8 cellular contexts compared by ENCODE assay signal in genomic region chr14:89417111-89417468, GRCh38. TPM values are rescaled to one million over a fixed set of nuclear protein-coding genes. Genes with fewer than 3 reads are reported as not detected.
DNase-seq lines count a peak whose midpoint lies in the region; ATAC-seq, FAIRE-seq and TF ChIP-seq lines count a peak whose summit lies in the region.

Gene FOXN3 (minus strand): TSS chr14:89417233. CDS start chr14:89412476, 4,757 bp downstream.

- H3K27ac ChIP-seq in WERI-Rb-1 (no peak within 1 kb of the TSS), small intestine (ENCODE audit: low read depth in 1 of 2, low read length in 1 of 2) (peak within 1 kb of the TSS; percentile 95 to 97)

- ATAC-seq in GM18520 (IDR thresholded peaks at IDR 0.05; ENCODE audit: unreplicated experiment) (peak; percentile 32), HG03095 (IDR thresholded peaks at IDR 0.05; ENCODE audit: unreplicated experiment) (peak; percentile 50)

- H3K9me3 ChIP-seq in WERI-Rb-1 (ENCODE audit: severe bottlenecking) (no peaks in the 10 kb centered on the region), small intestine (ENCODE audit: control insufficient read depth, low read depth) (no peaks in the 10 kb centered on the region)

- DNase-seq in 8988T (peak; percentile 89), NCI-H2196 (lab: John Stamatoyannopoulos, UW; ENCODE audit: unreplicated experiment) (peak; percentile 74), WERI-Rb-1 (peak; percentile 90), T47D (ENCODE audit: low read depth in 1 of 2, low spot score in 1 of 2) (peak; percentile 88 to 97), iPS-NIHi11 (ENCODE audit: low spot score) (peak; percentile 91), small intestine (peak; percentile 93)

- in situ Hi-C loops in T47D (cut with HindIII; ENCODE audit: low pct_unique_long_range_greater_than_20kb, low sequenced_read_pairs) = no loop called here

- FAIRE-seq in small intestine (lab: Jason Lieb, UNC) = no peak

- H3K4me1 ChIP-seq in small intestine (ENCODE audit: control insufficient read depth in 2 of 2, insufficient read depth in 1 of 2, low read depth in 1 of 2, low read length in 1 of 2) = peaks cover 11 to 16% of the 10 kb centered on the region in 2 donors

- H3K36me3 ChIP-seq in WERI-Rb-1 (no peaks in the 10 kb centered on the region; the same call in 1 of the 2 replicates), small intestine (ENCODE audit: control insufficient read depth in 2 of 2, insufficient read depth in 2 of 2, low read length in 2 of 2) (no peaks in the 10 kb centered on the region)

- 0 to 1% (median 0%) methylated on average over 21 to 48 of the region's 48 CpGs for WGBS in small intestine, 3 donors

- no peak for TF ChIP-seq CTCF in WERI-Rb-1 (IDR thresholded peaks at IDR 0.05; ENCODE audit: low read depth, low read length)

- peak within 1 kb of the TSS; percentile 91 for H3K4me3 ChIP-seq in WERI-Rb-1 (ENCODE audit: low read depth, low read length)
- peak within 1 kb of the TSS; percentile 90 to 98 for H3K4me3 ChIP-seq in small intestine (ENCODE audit: low read depth in 1 of 2, low read length in 2 of 2)

- no peaks in the 10 kb centered on the region for H3K27me3 ChIP-seq in WERI-Rb-1 (ENCODE audit: insufficient read depth, low read depth, severe bottlenecking)
- no peaks in the 10 kb centered on the region for H3K27me3 ChIP-seq in small intestine (ENCODE audit: control insufficient read depth in 2 of 2, insufficient read depth in 2 of 2, low read length in 2 of 2)

RNA-seq across cellular contexts. Expression of gene FOXN3, which starts in this region (rescaled TPM):
- 10 to 100 TPM; 22.0 to 47.3 (median 47.2) TPM for polyA plus RNA-seq in small intestine
